ENCODE assay signal across 25 cellular contexts in genomic region chr22:49460662-49461371, GRCh38.
DNase-seq lines count a peak whose midpoint lies in the region; ATAC-seq and TF ChIP-seq lines count a peak whose summit lies in the region.
"Had no signal": no experiment of that assay in that cellular context is flagged by ENCODE, and none has a peak within 500 bp of the region (broad histone marks: within the 10 kb centered on the region; RNA-seq: fewer than 3 reads in every experiment).

No MANE protein-coding gene starts in this region.

- no peak overlapping the region for H3K4me3 Mint-ChIP-seq in activated T-cell treated with anti-CD3 and anti-CD28 coated beads, Interleukin-2, amount 50 U/mL, for 24 hours
- H3K4me3 Mint-ChIP-seq: activated T-cell treated with anti-CD3 and anti-CD28 coated beads, Interleukin-2, amount 50 U/mL, for 4 hours; dendritic cell treated with granulocyte-macrophage colony-stimulating factor and Interleukin-4, amounts not matched to agents 40 ng/mL and 50 ng/mL, for 4 days; naive thymus-derived CD4-positive, alpha-beta T cell had no signal

- no peaks in the 10 kb centered on the region for H3K27me3 ChIP-seq in upper lobe of right lung
- H3K27me3 ChIP-seq: cardiac muscle cell had no signal

- H3K27ac Mint-ChIP-seq in activated T-cell treated with anti-CD3 and anti-CD28 coated beads, Interleukin-2, amount 50 U/mL, for 24 hours = no peak overlapping the region
- H3K27ac Mint-ChIP-seq: dendritic cell treated with granulocyte-macrophage colony-stimulating factor and Interleukin-4, amounts not matched to agents 40 ng/mL and 50 ng/mL, for 4 days; naive thymus-derived CD4-positive, alpha-beta T cell had no signal

- no peaks in the 10 kb centered on the region for H3K27me3 Mint-ChIP-seq in activated T-cell treated with anti-CD3 and anti-CD28 coated beads, Interleukin-2, amount 50 U/mL, for 24 hours
- H3K27me3 Mint-ChIP-seq: dendritic cell treated with granulocyte-macrophage colony-stimulating factor and Interleukin-4, amounts not matched to agents 40 ng/mL and 50 ng/mL, for 4 days had no signal

- ATAC-seq in upper lobe of right lung = no peak
- ATAC-seq: activated T-cell treated with anti-CD3 and anti-CD28 coated beads, Interleukin-2, amount 50 U/mL, for 4 hours; left colon; naive thymus-derived CD4-positive, alpha-beta T cell had no signal

- peaks cover 8% of the 10 kb centered on the region for H3K36me3 Mint-ChIP-seq in activated T-cell treated with anti-CD3 and anti-CD28 coated beads, Interleukin-2, amount 50 U/mL, for 24 hours (ENCODE audit: low read depth)
- H3K36me3 Mint-ChIP-seq: naive thymus-derived CD4-positive, alpha-beta T cell had no signal

- no peaks in the 10 kb centered on the region for H3K4me1 Mint-ChIP-seq in activated T-cell treated with anti-CD3 and anti-CD28 coated beads, Interleukin-2, amount 50 U/mL, for 24 hours (ENCODE audit: low read depth)

- H3K4me1 ChIP-seq in upper lobe of right lung = no peaks in the 10 kb centered on the region
- H3K4me1 ChIP-seq: sigmoid colon had no signal

- H3K9me3 Mint-ChIP-seq in activated T-cell treated with anti-CD3 and anti-CD28 coated beads, Interleukin-2, amount 50 U/mL, for 24 hours = no peaks in the 10 kb centered on the region
- H3K9me3 Mint-ChIP-seq: activated T-cell treated with anti-CD3 and anti-CD28 coated beads, Interleukin-2, amount 50 U/mL, for 4 hours; dendritic cell treated with granulocyte-macrophage colony-stimulating factor and Interleukin-4, amounts not matched to agents 40 ng/mL and 50 ng/mL, for 4 days had no signal

- TF ChIP-seq CTCF in upper lobe of right lung (IDR thresholded peaks at IDR 0.05) = no peak
- no peak for TF ChIP-seq CTCF in GM10266 (IDR thresholded peaks at IDR 0.05; ENCODE audit: control insufficient read depth, insufficient read depth, low read depth, missing control alignments)

- no peaks in the 10 kb centered on the region for H3K9me3 ChIP-seq in upper lobe of right lung
- H3K9me3 ChIP-seq: sigmoid colon had no signal

- H3K36me3 ChIP-seq in upper lobe of right lung = no peaks in the 10 kb centered on the region
- H3K36me3 ChIP-seq: cardiac muscle cell, sigmoid colon had no signal

- intact Hi-C loops in upper lobe of right lung (cut with DNase I) = no loop called here

- H3K27ac ChIP-seq in upper lobe of right lung = no peak overlapping the region
- H3K27ac ChIP-seq: cardiac muscle cell, PC-9, sigmoid colon had no signal

- H3K4me3 ChIP-seq in upper lobe of right lung = no peak overlapping the region
- H3K4me3 ChIP-seq: cardiac muscle cell, PC-9, sigmoid colon had no signal

- DNase-seq in NCI-H82 (lab: John Stamatoyannopoulos, UW) (peak; percentile 11), NCI-H82 treated with DMSO at 0.1 percent for 48 hours (lab: John Stamatoyannopoulos, UW; ENCODE audit: unreplicated experiment) (no peak), NCI-H524 treated with DMSO at 0.1 percent for 48 hours (lab: John Stamatoyannopoulos, UW) (peak; percentile 57), inferior parietal cortex (ENCODE audit: extremely low spot score) (peak; percentile 35), upper lobe of right lung (peak; percentile 29), GM10266 (ENCODE audit: extremely low spot score) (no peak), cerebellar cortex (ENCODE audit: low spot score) (no peak)
- no peak for DNase-seq in activated T-cell treated with anti-CD3 and anti-CD28 coated beads, Interleukin-2, amount 50 U/mL, for 24 hours
- DNase-seq: ACHN; activated CD8-positive, alpha-beta memory T cell treated with anti-CD3 and anti-CD28 coated beads for 24 hours; activated naive CD4-positive, alpha-beta T cell treated with Interleukin-2 at 50 U/mL for 16 hours; activated T-cell treated with anti-CD3 and anti-CD28 coated beads, Interleukin-2, amount 50 U/mL, for 4 hours; C1 segment of cervical spinal cord; glutamatergic neuron; H7; left colon; naive thymus-derived CD4-positive, alpha-beta T cell; NCI-H187; NCI-H526 treated with DMSO at 0.1 percent for 48 hours; PC-9; SHP77; sigmoid colon; stimulated activated CD4-positive, alpha-beta T cell treated with anti-CD3 and anti-CD28 coated beads, Interleukin-15, amount 100 ng/mL, for 24 hours had no signal

Comparison
In these comparisons a context has a peak if more than half of its experiments do, and no peak if none do; other contexts are left out.
1. DNase-seq: peak in NCI-H82 (single experiment), NCI-H524 treated with DMSO at 0.1 percent for 48 hours (single experiment), inferior parietal cortex (single experiment) and upper lobe of right lung (single experiment); none in NCI-H82 treated with DMSO at 0.1 percent for 48 hours (single experiment), activated T-cell treated with anti-CD3 and anti-CD28 coated beads, Interleukin-2, amount 50 U/mL, for 24 hours (single experiment), GM10266 (single experiment) and cerebellar cortex (single experiment).